Comparison of ENCODE assay signal across 17 cellular contexts in the genomic region with DNA sequence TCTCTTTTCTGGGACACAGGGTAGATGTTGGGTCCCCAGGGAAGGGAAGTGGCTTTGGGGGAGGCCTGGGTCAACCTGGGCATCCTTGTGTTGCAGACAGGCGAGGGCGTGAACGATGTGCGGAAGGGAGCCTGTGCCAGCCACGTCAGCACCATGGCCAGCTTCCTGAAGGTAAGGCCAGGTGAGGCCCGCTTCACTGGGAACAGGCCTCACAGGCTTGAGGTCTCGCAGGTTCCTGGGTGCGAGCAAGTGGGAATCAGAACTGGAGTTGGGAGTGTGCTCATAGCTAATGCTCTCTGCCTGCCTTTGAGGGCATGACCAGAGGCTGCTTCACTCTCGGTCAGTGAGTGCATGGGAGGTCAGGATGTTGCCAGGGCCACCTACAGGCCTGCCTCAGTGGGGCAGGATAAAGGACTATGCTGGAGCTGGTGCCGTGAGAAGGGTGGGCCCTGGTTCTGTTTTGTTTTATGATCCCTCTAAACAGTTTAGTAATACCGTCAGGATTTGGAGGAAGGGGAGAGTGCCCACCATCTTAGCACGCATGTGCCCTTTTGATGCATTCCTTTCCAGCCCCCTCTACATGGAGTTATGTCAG. TPM values are rescaled to one million over a fixed set of nuclear protein-coding genes. Genes with fewer than 3 reads are reported as not detected.
DNase-seq lines count a peak whose midpoint lies in the region; ATAC-seq and TF ChIP-seq lines count a peak whose summit lies in the region.
"Had no signal": no experiment of that assay in that cellular context is flagged by ENCODE, and none has a peak within 500 bp of the region (broad histone marks: within the 10 kb centered on the region; RNA-seq: fewer than 3 reads in every experiment).

No MANE protein-coding gene starts in this region.

- H3K4me2 ChIP-seq in BLaER1 treated with 17β-estradiol and CSF1 and Interleukin-3, amounts not matched to agents 10 nM and 100 nM = peak overlapping the region in 6 of 11 experiments; percentile 13 to 47 (median 32); a peak in 7 of 22 replicates
- H3K4me2 ChIP-seq: neural progenitor cell had no signal

- peaks cover 83% of the 10 kb centered on the region for H3K4me1 Mint-ChIP-seq in activated B cell treated with CpG ODN at 0.5 μM for 24 hours
- H3K4me1 Mint-ChIP-seq in naive B cell = peaks cover 58 to 85% (median 79%) of the 10 kb centered on the region in 3 donors
- H3K4me1 Mint-ChIP-seq in stimulated activated memory B cell treated with anti-CD40 and anti-IgM and Interleukin-4, amounts not matched to agents 10 μg/mL and 1 μg/mL and 100 μg/mL, for 72 hours = peaks cover 81% of the 10 kb centered on the region
- H3K4me1 Mint-ChIP-seq: neural progenitor cell had no signal

- H3K36me3 Mint-ChIP-seq in activated B cell treated with CpG ODN at 0.5 μM for 24 hours (ENCODE audit: low read depth) = peaks cover 88% of the 10 kb centered on the region
- peaks cover 0 to 18% of the 10 kb centered on the region in 2 donors for H3K36me3 Mint-ChIP-seq in naive B cell
- peaks cover 71% of the 10 kb centered on the region for H3K36me3 Mint-ChIP-seq in stimulated activated memory B cell treated with anti-CD40 and anti-IgM and Interleukin-4, amounts not matched to agents 10 μg/mL and 1 μg/mL and 100 μg/mL, for 72 hours

- ATAC-seq in activated B cell treated with CpG ODN at 0.5 μM for 24 hours (ENCODE audit: low read depth) (no peak), naive B cell (ENCODE audit: low read depth in 2 of 2) (no peak)
- ATAC-seq in stimulated activated memory B cell treated with anti-CD40 and anti-IgM and Interleukin-4, amounts not matched to agents 10 μg/mL and 1 μg/mL and 100 μg/mL, for 72 hours = no peak
- ATAC-seq: body of pancreas had no signal

- no peaks in the 10 kb centered on the region for H3K27me3 ChIP-seq in BLaER1 treated with 17β-estradiol and CSF1 and Interleukin-3, amounts not matched to agents 10 nM and 100 nM
- H3K27me3 ChIP-seq: body of pancreas, neural progenitor cell had no signal

- POLR2A ChIA-PET in activated B cell treated with CpG ODN at 0.5 μM for 24 hours (lab: Charles Lee) = interaction anchor here (0.7 kb wide), 3 partner anchors 8 to 13 kb away, joined by 4 to 8 read pairs (median 4); partner anchors contain the start of genes DBNL and PGAM2

- CTCF ChIA-PET in activated B cell treated with CpG ODN at 0.5 μM for 24 hours (lab: Charles Lee) = no interaction called here

- H3K4me3 ChIP-seq in BLaER1 treated with 17β-estradiol and CSF1 and Interleukin-3, amounts not matched to agents 10 nM and 100 nM = no peak overlapping the region
- H3K4me3 ChIP-seq: body of pancreas, neural progenitor cell had no signal

- no peaks in the 10 kb centered on the region for H3K9me3 Mint-ChIP-seq in activated B cell treated with CpG ODN at 0.5 μM for 24 hours
- peaks cover 0 to 1% (median 0%) of the 10 kb centered on the region in 7 donors for H3K9me3 Mint-ChIP-seq in naive B cell
- no peaks in the 10 kb centered on the region for H3K9me3 Mint-ChIP-seq in stimulated activated memory B cell treated with anti-CD40 and anti-IgM and Interleukin-4, amounts not matched to agents 10 μg/mL and 1 μg/mL and 100 μg/mL, for 72 hours
- H3K9me3 Mint-ChIP-seq: activated T-helper 1 cell treated with anti-CD3 and anti-CD28 coated beads, Interleukin-12 subunit alpha, Interleukin-12 subunit beta, Interleukin-2, Interleukin-4 antibody, amounts not matched to agents 30 ng/mL and 10 ng/mL and 1 ng/mL, durations not matched to agents 14 hours and 24 hours and 36 hours; neural progenitor cell had no signal

- TF ChIP-seq CTCF in 22Rv1 (IDR thresholded peaks at IDR 0.05) (peak; percentile 14; the same call in 1 of the 2 replicates), activated B cell treated with CpG ODN at 0.5 μM for 24 hours (IDR thresholded peaks at IDR 0.05) (no peak)

- no peaks in the 10 kb centered on the region for H3K27me3 Mint-ChIP-seq in activated B cell treated with CpG ODN at 0.5 μM for 24 hours
- no peaks in the 10 kb centered on the region for H3K27me3 Mint-ChIP-seq in naive B cell
- H3K27me3 Mint-ChIP-seq in stimulated activated memory B cell treated with anti-CD40 and anti-IgM and Interleukin-4, amounts not matched to agents 10 μg/mL and 1 μg/mL and 100 μg/mL, for 72 hours = no peaks in the 10 kb centered on the region

- peaks cover 29 to 65% (median 57%) of the 10 kb centered on the region in 10 experiments for H3K4me1 ChIP-seq in BLaER1 treated with 17β-estradiol and CSF1 and Interleukin-3, amounts not matched to agents 10 nM and 100 nM
- H3K4me1 ChIP-seq: body of pancreas, neural progenitor cell had no signal

- H3K27ac Mint-ChIP-seq in activated B cell treated with CpG ODN at 0.5 μM for 24 hours (peak overlapping the region; percentile 35), naive B cell (peak overlapping the region in 4 of 6 donors; percentile 49 to 87 (median 60))
- H3K27ac Mint-ChIP-seq in stimulated activated memory B cell treated with anti-CD40 and anti-IgM and Interleukin-4, amounts not matched to agents 10 μg/mL and 1 μg/mL and 100 μg/mL, for 72 hours = no peak overlapping the region
- H3K27ac Mint-ChIP-seq: activated T-helper 1 cell treated with anti-CD3 and anti-CD28 coated beads, Interleukin-12 subunit alpha, Interleukin-12 subunit beta, Interleukin-2, Interleukin-4 antibody, amounts not matched to agents 30 ng/mL and 10 ng/mL and 1 ng/mL, durations not matched to agents 14 hours and 24 hours and 36 hours; neural progenitor cell had no signal

- H3K27ac ChIP-seq in 22Rv1 = no peak overlapping the region
- H3K27ac ChIP-seq in BLaER1 treated with 17β-estradiol and CSF1 and Interleukin-3, amounts not matched to agents 10 nM and 100 nM = no peak overlapping the region
- H3K27ac ChIP-seq: body of pancreas, neural progenitor cell had no signal

- H4K20me1 ChIP-seq in BLaER1 treated with 17β-estradiol and CSF1 and Interleukin-3, amounts not matched to agents 10 nM and 100 nM = peaks cover 23 to 100% (median 79%) of the 10 kb centered on the region in 11 experiments; a peak in 21 of 22 replicates

- intact Hi-C loops in activated B cell treated with CpG ODN at 0.5 μM for 24 hours (cut with micrococcal nuclease) = no loop called here

- DNase-seq in activated B cell treated with CpG ODN at 0.5 μM for 24 hours (no peak), naive B cell (no peak), HPDE6-E6E7 (ENCODE audit: extremely low spot score) (no peak), NCI-H146 (lab: John Stamatoyannopoulos, UW) (no peak)
- DNase-seq: activated CD4-positive, alpha-beta T cell treated with anti-CD3 and anti-CD28 coated beads for 4 hours; C1 segment of cervical spinal cord; NCI-H2029 had no signal

- H3K9me3 ChIP-seq in BLaER1 treated with 17β-estradiol and CSF1 and Interleukin-3, amounts not matched to agents 10 nM and 100 nM (replicated peaks in 1 of 11) = 0 out of 22 replicates have a peak, but pooled peaks cover 0 to 5% (median 0%) of the 10 kb centered on the region in 11 experiments
- H3K9me3 ChIP-seq: body of pancreas had no signal

- no peak overlapping the region for H3K4me3 Mint-ChIP-seq in activated B cell treated with CpG ODN at 0.5 μM for 24 hours
- H3K4me3 Mint-ChIP-seq in naive B cell = peak overlapping the region in 2 of 8 donors; percentile 20 to 24
- H3K4me3 Mint-ChIP-seq in stimulated activated memory B cell treated with anti-CD40 and anti-IgM and Interleukin-4, amounts not matched to agents 10 μg/mL and 1 μg/mL and 100 μg/mL, for 72 hours = no peak overlapping the region
- H3K4me3 Mint-ChIP-seq: activated T-helper 1 cell treated with anti-CD3 and anti-CD28 coated beads, Interleukin-12 subunit alpha, Interleukin-12 subunit beta, Interleukin-2, Interleukin-4 antibody, amounts not matched to agents 30 ng/mL and 10 ng/mL and 1 ng/mL, durations not matched to agents 14 hours and 24 hours and 36 hours; neural progenitor cell had no signal

- no peak overlapping the region for H3K9ac ChIP-seq in BLaER1 treated with 17β-estradiol and CSF1 and Interleukin-3, amounts not matched to agents 10 nM and 100 nM
- H3K9ac ChIP-seq: neural progenitor cell had no signal

- H3K36me3 ChIP-seq in BLaER1 treated with 17β-estradiol and CSF1 and Interleukin-3, amounts not matched to agents 10 nM and 100 nM = peaks cover 95 to 100% (median 98%) of the 10 kb centered on the region in 11 experiments
- H3K36me3 ChIP-seq: neural progenitor cell had no signal

RNA-seq across cellular contexts. Expression of gene DBNL, which starts 8.4 kb away (rescaled TPM):
- total RNA-seq in activated B cell treated with CpG ODN at 0.5 μM for 24 hours = 198 and 210 TPM in 2 replicates
- polyA plus RNA-seq in naive B cell (ENCODE audit: low read depth in 6 of 6) = 100 to 1,000 TPM; 226 to 512 (median 348) TPM

RNA-seq across cellular contexts. Expression of gene PGAM2, which starts 12.5 kb away (rescaled TPM):
- 1.1 and 1.2 TPM in 2 replicates for total RNA-seq in activated B cell treated with CpG ODN at 0.5 μM for 24 hours
- polyA plus RNA-seq in naive B cell (ENCODE audit: low read depth in 6 of 6) = not detected
- total RNA-seq: MCF 10A had no signal

RNA-seq across cellular contexts. Expression of gene POLM, which starts 29.5 kb away (rescaled TPM):
- total RNA-seq in activated B cell treated with CpG ODN at 0.5 μM for 24 hours = 53.0 and 69.7 TPM in 2 replicates
- 10 to 100 TPM; 26.3 to 53.0 (median 31.4) TPM for polyA plus RNA-seq in naive B cell (ENCODE audit: low read depth in 6 of 6)

RNA-seq across cellular contexts. Expression of gene AEBP1, which starts 51.3 kb away (rescaled TPM):
- 17.4 and 21.7 TPM in 2 replicates for total RNA-seq in activated B cell treated with CpG ODN at 0.5 μM for 24 hours
- 10 to 100 TPM in 1 of 6 donors, 1 to 10 TPM in 5; 1.9 to 18.5 (median 4.1) TPM for polyA plus RNA-seq in naive B cell (ENCODE audit: low read depth in 6 of 6)
- total RNA-seq: MCF 10A had no signal

RNA-seq across cellular contexts. Expression of gene SPDYE1, which starts 55.2 kb away (rescaled TPM):
- total RNA-seq in activated B cell treated with CpG ODN at 0.5 μM for 24 hours = not detected in 2 replicates
- polyA plus RNA-seq in naive B cell (ENCODE audit: low read depth in 6 of 6) = under 1 TPM in 3 of 6 donors, not detected in 3; 0.16 to 0.31 (median 0.17) TPM
- total RNA-seq: activated T-helper 1 cell treated with anti-CD3 and anti-CD28 coated beads, Interleukin-12 subunit alpha, Interleukin-12 subunit beta, Interleukin-2, Interleukin-4 antibody, amounts not matched to agents 30 ng/mL and 10 ng/mL and 1 ng/mL, durations not matched to agents 14 hours and 24 hours and 36 hours; body of pancreas; lung microvascular endothelial cell; MCF 10A; skeletal muscle tissue; T-helper 2 cell treated with Interferon-gamma antibody and Interleukin-4, amounts not matched to agents 100 ng/mL and 5 ng/mL, for 36 hours had no signal
